Comparison of ENCODE assay signal across 14 cellular contexts in genomic region chr15:85354432-85354831, GRCh38. TPM values are rescaled to one million over a fixed set of nuclear protein-coding genes. Genes with fewer than 3 reads are reported as not detected.
A peak's percentile ranks its signal among the peaks of the same experiment; 100 is the strongest.
DNase-seq lines count a peak whose midpoint lies in the region; ATAC-seq, FAIRE-seq and TF ChIP-seq lines count a peak whose summit lies in the region.
"Had no signal": no experiment of that assay in that cellular context is flagged by ENCODE, and none has a peak within 500 bp of the region (broad histone marks: within the 10 kb centered on the region; RNA-seq: fewer than 3 reads in every experiment).

No MANE protein-coding gene starts in this region.

- no peak for FAIRE-seq in HTR-8/SVneo (lab: Jason Lieb, UNC)

- H3K9me3 Mint-ChIP-seq in mesothelial cell of epicardium = peaks cover 3% of the 10 kb centered on the region
- peaks cover 5% of the 10 kb centered on the region for H3K9me3 Mint-ChIP-seq in activated T-helper 1 cell treated with anti-CD3 and anti-CD28 coated beads, Interleukin-12 subunit alpha, Interleukin-12 subunit beta, Interleukin-2, Interleukin-4 antibody, amounts not matched to agents 30 ng/mL and 10 ng/mL and 1 ng/mL, durations not matched to agents 14 hours and 24 hours and 36 hours
- H3K9me3 Mint-ChIP-seq: naive thymus-derived CD8-positive, alpha-beta T cell had no signal

- no peak for TF ChIP-seq CTCF in AG04449 (IDR thresholded peaks at IDR 0.05; ENCODE audit: insufficient read depth, low read length, missing control alignments)
- TF ChIP-seq CTCF in mesothelial cell of epicardium (IDR thresholded peaks at IDR 0.05; ENCODE audit: unreplicated experiment) = no peak

- H3K4me3 ChIP-seq in AG04449 (ENCODE audit: low read depth, low read length) = no peak overlapping the region
- H3K4me3 ChIP-seq: BLaER1 treated with 17β-estradiol and CSF1 and Interleukin-3, amounts not matched to agents 10 nM and 100 nM; breast epithelium had no signal

- DNase-seq in AG04449 (ENCODE audit: low read depth, low spot score) (peak; percentile 52), HTR-8/SVneo (ENCODE audit: insufficient read length, low spot score) (peak; percentile 41), astrocyte of the hippocampus (ENCODE audit: low read depth, low spot score) (peak; percentile 88), kidney tubule cell (ENCODE audit: low spot score) (peak; percentile 95), NCI-H1694 treated with DMSO at 0.1 percent for 48 hours (lab: John Stamatoyannopoulos, UW) (no peak), mesothelial cell of epicardium (ENCODE audit: low spot score in 2 of 2, unreplicated experiment in 2 of 2) (no peak)
- no peak for DNase-seq in activated T-helper 1 cell treated with anti-CD3 and anti-CD28 coated beads, Interleukin-12 subunit alpha, Interleukin-12 subunit beta, Interleukin-2, Interleukin-4 antibody, amounts not matched to agents 30 ng/mL and 10 ng/mL and 1 ng/mL, durations not matched to agents 14 hours and 24 hours and 36 hours (ENCODE audit: low spot score)
- DNase-seq: activated T-cell treated with anti-CD3 and anti-CD28 coated beads, Interleukin-2, amount 50 U/mL, for 72 hours; naive thymus-derived CD8-positive, alpha-beta T cell; NCI-H1417; NCI-H748 treated with DMSO at 0.1 percent for 48 hours had no signal

- ATAC-seq in HG03135 (IDR thresholded peaks at IDR 0.05; ENCODE audit: unreplicated experiment) = no peak
- ATAC-seq: activated T-cell treated with anti-CD3 and anti-CD28 coated beads, Interleukin-2, amount 50 U/mL, for 72 hours; naive thymus-derived CD8-positive, alpha-beta T cell had no signal

- no peaks in the 10 kb centered on the region for H3K36me3 Mint-ChIP-seq in mesothelial cell of epicardium
- no peaks in the 10 kb centered on the region for H3K36me3 Mint-ChIP-seq in activated T-helper 1 cell treated with anti-CD3 and anti-CD28 coated beads, Interleukin-12 subunit alpha, Interleukin-12 subunit beta, Interleukin-2, Interleukin-4 antibody, amounts not matched to agents 30 ng/mL and 10 ng/mL and 1 ng/mL, durations not matched to agents 14 hours and 24 hours and 36 hours (ENCODE audit: low read depth)
- H3K36me3 Mint-ChIP-seq: naive thymus-derived CD8-positive, alpha-beta T cell had no signal

- peaks cover 12% of the 10 kb centered on the region for H3K4me1 Mint-ChIP-seq in mesothelial cell of epicardium
- peaks cover 9% of the 10 kb centered on the region for H3K4me1 Mint-ChIP-seq in activated T-helper 1 cell treated with anti-CD3 and anti-CD28 coated beads, Interleukin-12 subunit alpha, Interleukin-12 subunit beta, Interleukin-2, Interleukin-4 antibody, amounts not matched to agents 30 ng/mL and 10 ng/mL and 1 ng/mL, durations not matched to agents 14 hours and 24 hours and 36 hours (ENCODE audit: low read depth)

- POLR2A ChIA-PET in AG04449 (lab: Yijun Ruan, JAX) = no interaction called here

- no peak overlapping the region for H3K4me3 Mint-ChIP-seq in mesothelial cell of epicardium
- no peak overlapping the region for H3K4me3 Mint-ChIP-seq in activated T-helper 1 cell treated with anti-CD3 and anti-CD28 coated beads, Interleukin-12 subunit alpha, Interleukin-12 subunit beta, Interleukin-2, Interleukin-4 antibody, amounts not matched to agents 30 ng/mL and 10 ng/mL and 1 ng/mL, durations not matched to agents 14 hours and 24 hours and 36 hours
- H3K4me3 Mint-ChIP-seq: activated T-cell treated with anti-CD3 and anti-CD28 coated beads, Interleukin-2, amount 50 U/mL, for 72 hours; naive thymus-derived CD8-positive, alpha-beta T cell had no signal

- H3K27me3 Mint-ChIP-seq in mesothelial cell of epicardium (ENCODE audit: low read depth) = no peaks in the 10 kb centered on the region
- no peaks in the 10 kb centered on the region for H3K27me3 Mint-ChIP-seq in activated T-helper 1 cell treated with anti-CD3 and anti-CD28 coated beads, Interleukin-12 subunit alpha, Interleukin-12 subunit beta, Interleukin-2, Interleukin-4 antibody, amounts not matched to agents 30 ng/mL and 10 ng/mL and 1 ng/mL, durations not matched to agents 14 hours and 24 hours and 36 hours (ENCODE audit: insufficient read depth)
- H3K27me3 Mint-ChIP-seq: naive thymus-derived CD8-positive, alpha-beta T cell had no signal

- H3K27ac Mint-ChIP-seq in mesothelial cell of epicardium = no peak overlapping the region
- H3K27ac Mint-ChIP-seq in activated T-helper 1 cell treated with anti-CD3 and anti-CD28 coated beads, Interleukin-12 subunit alpha, Interleukin-12 subunit beta, Interleukin-2, Interleukin-4 antibody, amounts not matched to agents 30 ng/mL and 10 ng/mL and 1 ng/mL, durations not matched to agents 14 hours and 24 hours and 36 hours = no peak overlapping the region
- H3K27ac Mint-ChIP-seq: activated T-cell treated with anti-CD3 and anti-CD28 coated beads, Interleukin-2, amount 50 U/mL, for 72 hours had no signal

- intact Hi-C loops in activated T-helper 1 cell treated with anti-CD3 and anti-CD28 coated beads, Interleukin-12 subunit alpha, Interleukin-12 subunit beta, Interleukin-2, Interleukin-4 antibody, amounts not matched to agents 30 ng/mL and 10 ng/mL and 1 ng/mL, durations not matched to agents 14 hours and 24 hours and 36 hours (cut with micrococcal nuclease) = no loop called here

- CTCF ChIA-PET in AG04449 (lab: Yijun Ruan, JAX) = interaction anchor here (1.2 to 2.0 kb wide), 4 partner anchors 16 to 58 kb away, joined by 3 to 7 read pairs (median 6); no protein-coding TSS in a partner anchor

RNA-seq across cellular contexts. Expression of gene AKAP13, which starts 26.0 kb away (rescaled TPM):
- 105 to 110 TPM (median 109 TPM) in 3 replicates for total RNA-seq in mesothelial cell of epicardium
- total RNA-seq in activated T-helper 1 cell treated with anti-CD3 and anti-CD28 coated beads, Interleukin-12 subunit alpha, Interleukin-12 subunit beta, Interleukin-2, Interleukin-4 antibody, amounts not matched to agents 30 ng/mL and 10 ng/mL and 1 ng/mL, durations not matched to agents 14 hours and 24 hours and 36 hours = 78.9 and 81.9 TPM in 2 replicates

Comparison
In these comparisons a context has a peak if more than half of its experiments do, and no peak if none do; other contexts are left out.
1. DNase-seq: peak in AG04449 (single experiment), HTR-8/SVneo (single experiment), astrocyte of the hippocampus (single experiment) and kidney tubule cell (single experiment); none in NCI-H1694 treated with DMSO at 0.1 percent for 48 hours (single experiment), mesothelial cell of epicardium (0 of 2) and activated T-helper 1 cell treated with anti-CD3 and anti-CD28 coated beads, Interleukin-12 subunit alpha, Interleukin-12 subunit beta, Interleukin-2, Interleukin-4 antibody, amounts not matched to agents 30 ng/mL and 10 ng/mL and 1 ng/mL, durations not matched to agents 14 hours and 24 hours and 36 hours (single experiment).